In genomic region chr18:63177822-63178525, GRCh38 we compare ENCODE assay signal across 1 cellular context.
TF ChIP-seq lines count a peak whose summit lies in the region.

No MANE protein-coding gene starts in this region.

TF ChIP-seq in GM23338, 12 proteins besides CTCF, POLR2A, EP300 and RAD21 (continued from another document):
- TF ChIP-seq, protein P1, sequence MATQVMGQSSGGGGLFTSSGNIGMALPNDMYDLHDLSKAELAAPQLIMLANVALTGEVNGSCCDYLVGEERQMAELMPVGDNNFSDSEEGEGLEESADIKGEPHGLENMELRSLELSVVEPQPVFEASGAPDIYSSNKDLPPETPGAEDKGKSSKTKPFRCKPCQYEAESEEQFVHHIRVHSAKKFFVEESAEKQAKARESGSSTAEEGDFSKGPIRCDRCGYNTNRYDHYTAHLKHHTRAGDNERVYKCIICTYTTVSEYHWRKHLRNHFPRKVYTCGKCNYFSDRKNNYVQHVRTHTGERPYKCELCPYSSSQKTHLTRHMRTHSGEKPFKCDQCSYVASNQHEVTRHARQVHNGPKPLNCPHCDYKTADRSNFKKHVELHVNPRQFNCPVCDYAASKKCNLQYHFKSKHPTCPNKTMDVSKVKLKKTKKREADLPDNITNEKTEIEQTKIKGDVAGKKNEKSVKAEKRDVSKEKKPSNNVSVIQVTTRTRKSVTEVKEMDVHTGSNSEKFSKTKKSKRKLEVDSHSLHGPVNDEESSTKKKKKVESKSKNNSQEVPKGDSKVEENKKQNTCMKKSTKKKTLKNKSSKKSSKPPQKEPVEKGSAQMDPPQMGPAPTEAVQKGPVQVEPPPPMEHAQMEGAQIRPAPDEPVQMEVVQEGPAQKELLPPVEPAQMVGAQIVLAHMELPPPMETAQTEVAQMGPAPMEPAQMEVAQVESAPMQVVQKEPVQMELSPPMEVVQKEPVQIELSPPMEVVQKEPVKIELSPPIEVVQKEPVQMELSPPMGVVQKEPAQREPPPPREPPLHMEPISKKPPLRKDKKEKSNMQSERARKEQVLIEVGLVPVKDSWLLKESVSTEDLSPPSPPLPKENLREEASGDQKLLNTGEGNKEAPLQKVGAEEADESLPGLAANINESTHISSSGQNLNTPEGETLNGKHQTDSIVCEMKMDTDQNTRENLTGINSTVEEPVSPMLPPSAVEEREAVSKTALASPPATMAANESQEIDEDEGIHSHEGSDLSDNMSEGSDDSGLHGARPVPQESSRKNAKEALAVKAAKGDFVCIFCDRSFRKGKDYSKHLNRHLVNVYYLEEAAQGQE (IDR thresholded peaks at IDR 0.05; ENCODE audit: unreplicated experiment) = no peak
- TF ChIP-seq POLR2AphosphoS5 (IDR thresholded peaks at IDR 0.05; ENCODE audit: low read depth) = no peak
- TF ChIP-seq EZH2phosphoT487 (IDR thresholded peaks at IDR 0.05; ENCODE audit: unreplicated experiment) = no peak
- TF ChIP-seq EZH2 (IDR thresholded peaks at IDR 0.05; ENCODE audit: low read depth, unreplicated experiment) = no peak
- TF ChIP-seq, protein P2, sequence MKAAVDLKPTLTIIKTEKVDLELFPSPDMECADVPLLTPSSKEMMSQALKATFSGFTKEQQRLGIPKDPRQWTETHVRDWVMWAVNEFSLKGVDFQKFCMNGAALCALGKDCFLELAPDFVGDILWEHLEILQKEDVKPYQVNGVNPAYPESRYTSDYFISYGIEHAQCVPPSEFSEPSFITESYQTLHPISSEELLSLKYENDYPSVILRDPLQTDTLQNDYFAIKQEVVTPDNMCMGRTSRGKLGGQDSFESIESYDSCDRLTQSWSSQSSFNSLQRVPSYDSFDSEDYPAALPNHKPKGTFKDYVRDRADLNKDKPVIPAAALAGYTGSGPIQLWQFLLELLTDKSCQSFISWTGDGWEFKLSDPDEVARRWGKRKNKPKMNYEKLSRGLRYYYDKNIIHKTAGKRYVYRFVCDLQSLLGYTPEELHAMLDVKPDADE (IDR thresholded peaks at IDR 0.05) = no peak
- TF ChIP-seq JUNB (IDR thresholded peaks at IDR 0.05; ENCODE audit: unreplicated experiment) = no peak
- TF ChIP-seq ZNF114 (CRISPR knock-in tag; IDR thresholded peaks at IDR 0.05) = no peak
- no peak for TF ChIP-seq ZNF331 (CRISPR knock-in tag; IDR thresholded peaks at IDR 0.05; ENCODE audit: low read depth)
- no peak for TF ChIP-seq NANOG (IDR thresholded peaks at IDR 0.05; ENCODE audit: borderline replicate concordance)
